Comparison of ENCODE assay signal across 8 cellular contexts in the genomic region with DNA sequence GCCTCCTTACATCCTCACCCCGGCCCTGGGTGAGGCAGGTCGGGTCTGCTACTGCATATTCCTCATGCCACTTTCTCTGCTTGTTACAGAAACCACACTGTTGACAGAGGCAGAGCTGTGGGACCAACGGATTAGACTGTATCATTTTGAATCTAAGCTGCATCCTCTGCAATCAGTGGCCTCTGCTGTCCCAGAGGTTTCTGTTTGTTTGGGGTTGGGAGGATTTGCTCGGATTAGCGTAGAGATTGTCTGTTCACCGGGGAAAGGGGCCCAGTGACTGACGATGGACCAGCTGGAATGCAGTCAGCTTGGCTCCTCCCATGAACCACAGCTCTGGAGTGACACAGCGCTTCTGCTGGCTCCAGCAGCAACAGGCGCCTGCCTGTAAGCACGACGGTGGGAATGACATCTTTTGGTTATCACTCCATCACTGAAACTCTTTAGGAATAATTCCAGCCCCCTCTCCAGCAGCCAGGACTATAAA. TPM values are rescaled to one million over a fixed set of nuclear protein-coding genes. Genes with fewer than 3 reads are reported as not detected.
DNase-seq lines count a peak whose midpoint lies in the region; ATAC-seq and TF ChIP-seq lines count a peak whose summit lies in the region.

No MANE protein-coding gene starts in this region.

- H3K27ac ChIP-seq in coronary artery = peak overlapping the region in 1 of 2 donors; percentile 92
- H3K27ac ChIP-seq in lower lobe of right lung = peak overlapping the region; percentile 79

- no peaks in the 10 kb centered on the region for H3K36me3 ChIP-seq in lower lobe of right lung

- H3K4me3 ChIP-seq in coronary artery = peak overlapping the region; percentile 31
- H3K4me3 ChIP-seq in lower lobe of right lung = no peak overlapping the region

- H3K4me1 ChIP-seq in lower lobe of right lung = peaks cover 31% of the 10 kb centered on the region

- no peaks in the 10 kb centered on the region for H3K9me3 ChIP-seq in lower lobe of right lung

- no peaks in the 10 kb centered on the region for H3K9me3 Mint-ChIP-seq in activated naive CD4-positive, alpha-beta T cell treated with anti-CD3 and anti-CD28 coated beads, Interleukin-2, amount 50 U/mL, for 72 hours

- peak; percentile 59 for DNase-seq in ACHN
- peak; percentile 83 for DNase-seq in M059J (ENCODE audit: low read depth)
- DNase-seq in coronary artery (ENCODE audit: low spot score) = peak; percentile 85
- peak; percentile 58 for DNase-seq in lower lobe of right lung
- no peak for DNase-seq in activated effector memory CD4-positive, alpha-beta T cell treated with Interleukin-2 at 50 U/mL for 16 hours
- no peak for DNase-seq in activated naive CD4-positive, alpha-beta T cell treated with anti-CD3 and anti-CD28 coated beads, Interleukin-2, amount 50 U/mL, for 72 hours (ENCODE audit: low spot score in 2 of 2)
- DNase-seq in NCI-H146 (lab: John Stamatoyannopoulos, UW) = no peak

- intact Hi-C loops in lower lobe of right lung (cut with DNase I) = no loop called here

- H3K36me3 Mint-ChIP-seq in activated naive CD4-positive, alpha-beta T cell treated with anti-CD3 and anti-CD28 coated beads, Interleukin-2, amount 50 U/mL, for 72 hours = no peaks in the 10 kb centered on the region

- ATAC-seq in lower lobe of right lung = peak; percentile 71 to 75
- ATAC-seq in GM21526 (IDR thresholded peaks at IDR 0.05; ENCODE audit: low FRiP score, unreplicated experiment) = no peak
- ATAC-seq in activated naive CD4-positive, alpha-beta T cell treated with anti-CD3 and anti-CD28 coated beads, Interleukin-2, amount 50 U/mL, for 72 hours = no peak

- H3K27ac Mint-ChIP-seq in activated naive CD4-positive, alpha-beta T cell treated with anti-CD3 and anti-CD28 coated beads, Interleukin-2, amount 50 U/mL, for 72 hours = no peak overlapping the region

- TF ChIP-seq CTCF in coronary artery (IDR thresholded peaks at IDR 0.05) (no peak), lower lobe of right lung (IDR thresholded peaks at IDR 0.05) (no peak)

- in situ Hi-C loops in ACHN (cut with HindIII; ENCODE audit: low pct_ligation_motif_present, low pct_unique_long_range_greater_than_20kb, low sequenced_read_pairs) = no loop called here

- no peaks in the 10 kb centered on the region for H3K27me3 ChIP-seq in lower lobe of right lung (ENCODE audit: low read depth)

RNA-seq across cellular contexts. Expression of a gene that starts 37.3 kb away (rescaled TPM):
- 1.4 and 1.8 TPM in 2 replicates for total RNA-seq in M059J (2014; rRNA removed; shearing (Covaris generic))
- 3.8 TPM for total RNA-seq in lower lobe of right lung
- total RNA-seq in activated naive CD4-positive, alpha-beta T cell treated with anti-CD3 and anti-CD28 coated beads, Interleukin-2, amount 50 U/mL, for 72 hours = not detected

Comparison
In these comparisons a context has a peak if more than half of its experiments do, and no peak if none do; other contexts are left out.
1. DNase-seq: peak in ACHN (single experiment), M059J (single experiment), coronary artery (single experiment) and lower lobe of right lung (single experiment); none in activated effector memory CD4-positive, alpha-beta T cell treated with Interleukin-2 at 50 U/mL for 16 hours (single experiment), activated naive CD4-positive, alpha-beta T cell treated with anti-CD3 and anti-CD28 coated beads, Interleukin-2, amount 50 U/mL, for 72 hours (0 of 2) and NCI-H146 (single experiment).
2. ATAC-seq: peak in lower lobe of right lung (2 of 2); none in GM21526 (single experiment) and activated naive CD4-positive, alpha-beta T cell treated with anti-CD3 and anti-CD28 coated beads, Interleukin-2, amount 50 U/mL, for 72 hours (0 of 2).